12 cellular contexts compared by ENCODE assay signal in the genomic region with DNA sequence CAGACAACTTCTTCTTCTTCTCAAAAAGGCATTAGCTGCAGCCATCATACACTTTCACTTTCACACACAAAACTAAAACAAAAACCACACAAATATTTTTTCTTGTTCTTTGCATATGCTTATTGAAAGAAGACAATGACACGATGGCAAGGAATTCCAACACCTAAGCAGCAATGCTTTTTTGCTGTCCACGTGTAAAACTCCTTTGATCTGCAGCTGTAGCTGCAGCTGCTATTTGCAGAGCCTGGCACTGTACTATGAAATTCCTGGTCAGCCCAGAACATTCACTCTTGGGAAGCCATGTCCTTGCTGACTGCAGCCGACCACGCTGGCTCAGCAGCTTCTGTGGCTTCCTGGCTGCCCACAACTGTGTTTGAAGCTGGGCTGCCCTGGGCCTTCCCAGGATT.
DNase-seq lines count a peak whose midpoint lies in the region; ATAC-seq and TF ChIP-seq lines count a peak whose summit lies in the region.
"Had no signal": no experiment of that assay in that cellular context is flagged by ENCODE, and none has a peak within 500 bp of the region (broad histone marks: within the 10 kb centered on the region; RNA-seq: fewer than 3 reads in every experiment).

No MANE protein-coding gene starts in this region.

- no peak for TF ChIP-seq CTCF in HCT116 (IDR thresholded peaks at IDR 0.05 in 2 of 3, conservative IDR thresholded peaks at IDR 0.05 in 1 of 3; ENCODE audit: borderline replicate concordance in 1 of 3, insufficient read depth in 1 of 3, low read depth in 2 of 3, low read length in 2 of 3)
- TF ChIP-seq CTCF in WERI-Rb-1 (IDR thresholded peaks at IDR 0.05; ENCODE audit: low read depth, low read length) = no peak

- H3K27me3 ChIP-seq in BLaER1 = no peaks in the 10 kb centered on the region
- no peaks in the 10 kb centered on the region for H3K27me3 ChIP-seq in HCT116 (ENCODE audit: insufficient read depth, low read length)
- H3K27me3 ChIP-seq in WERI-Rb-1 (ENCODE audit: insufficient read depth, low read depth, severe bottlenecking) = no peaks in the 10 kb centered on the region

- H3K4me3 ChIP-seq in BLaER1 (no peak overlapping the region), HCT116 (replicated peaks in 1 of 2; ENCODE audit: low read depth in 1 of 2, low read length in 2 of 2) (no peak overlapping the region), WERI-Rb-1 (ENCODE audit: low read depth, low read length) (no peak overlapping the region)

- BruUV-seq in HCT116 (replicated peaks; lab: Mats Ljungman, UMichigan) = no TSS peak

- H2AFZ ChIP-seq in HCT116 (ENCODE audit: low read depth, low read length, poor library complexity, severe bottlenecking) = no peak overlapping the region

- H3K79me2 ChIP-seq in HCT116 (ENCODE audit: insufficient read depth, low read length) = no peaks in the 10 kb centered on the region

- CTCF ChIA-PET in HCT116 (lab: Charles Lee) (no interaction called here), HEK293T (lab: Yijun Ruan, JAX) (no interaction called here)

- RAD21 ChIA-PET in HCT116 (lab: Charles Lee; ENCODE audit: low non-redundant PET in 1 of 2, low total read pairs in 2 of 2, uncharacterized antibody in 2 of 2, unreplicated experiment in 2 of 2) = no interaction called here

- no peak overlapping the region for H3K27ac ChIP-seq in BLaER1
- no peak overlapping the region for H3K27ac ChIP-seq in HCT116 (ENCODE audit: low read depth, low read length)
- no peak overlapping the region for H3K27ac ChIP-seq in WERI-Rb-1

- no peak for TF ChIP-seq POLR2A in HCT116 (IDR thresholded peaks at IDR 0.05; ENCODE audit: borderline replicate concordance, extremely low read depth, insufficient read depth, insufficient read length)

- H3K4me2 ChIP-seq in BLaER1 (peak overlapping the region; percentile 16; the same call in 1 of the 2 replicates), HCT116 (ENCODE audit: low read length) (peak overlapping the region; percentile 3; the same call in 1 of the 2 replicates)

- H3K9me3 ChIP-seq in BLaER1 (no peaks in the 10 kb centered on the region), HCT116 (ENCODE audit: control insufficient read depth in 1 of 2, insufficient read depth in 1 of 2, low read depth in 1 of 2, low read length in 2 of 2) (no peaks in the 10 kb centered on the region), WERI-Rb-1 (ENCODE audit: severe bottlenecking) (no peaks in the 10 kb centered on the region)

- H4K20me1 ChIP-seq in BLaER1 (no peaks in the 10 kb centered on the region), HCT116 (ENCODE audit: insufficient read depth) (no peaks in the 10 kb centered on the region)

- 0 out of 2 replicates have a peak, but pooled peaks cover 10% of the 10 kb centered on the region for H3K4me1 ChIP-seq in BLaER1
- H3K4me1 ChIP-seq in HCT116 (ENCODE audit: control insufficient read depth in 1 of 2, insufficient read depth in 2 of 2, low read length in 2 of 2) = peaks cover 0 to 11% of the 10 kb centered on the region in 2 experiments; a peak in 1 of 4 replicates

- H3K36me3 ChIP-seq in BLaER1 (no peaks in the 10 kb centered on the region), HCT116 (ENCODE audit: control insufficient read depth in 1 of 2, insufficient read depth in 2 of 2, low read length in 2 of 2) (no peaks in the 10 kb centered on the region), WERI-Rb-1 (no peaks in the 10 kb centered on the region)

- TF ChIP-seq RAD21 in HCT116 (IDR thresholded peaks at IDR 0.05; ENCODE audit: low read depth) = no peak

- POLR2A ChIA-PET in HCT116 (lab: Charles Lee) (no interaction called here), HEK293T (lab: Yijun Ruan, JAX) (no interaction called here)

- no peaks in the 10 kb centered on the region for H3K9me2 ChIP-seq in HCT116 (ENCODE audit: insufficient read depth)

- intact Hi-C loops in HCT116 (cut with micrococcal nuclease) (no loop called here), left ventricle myocardium superior (cut with micrococcal nuclease) (no loop called here)

- H3K9ac ChIP-seq in BLaER1 (no peak overlapping the region), HCT116 (ENCODE audit: low read length) (no peak overlapping the region)

- DNase-seq in HCT116 (ENCODE audit: low read depth, low spot score) (no peak), SHP77 (lab: John Stamatoyannopoulos, UW) (peak; percentile 43 to 75), left ventricle myocardium superior (peak; percentile 37), WERI-Rb-1 (no peak), HEK293T (ENCODE audit: extremely low spot score) (no peak)
- DNase-seq: activated B cell treated with CpG ODN at 0.5 μM for 24 hours; activated naive CD4-positive, alpha-beta T cell treated with anti-CD3 and anti-CD28 coated beads, Interleukin-2, amount 50 U/mL, for 16 hours; naive thymus-derived CD8-positive, alpha-beta T cell; NCI-H446 treated with DMSO at 0.1 percent for 48 hours had no signal

- ATAC-seq in HCT116 (no peak), left ventricle myocardium superior (peak; percentile 86), GM21360 (IDR thresholded peaks at IDR 0.05; ENCODE audit: unreplicated experiment) (no peak), HG03521 (IDR thresholded peaks at IDR 0.05; ENCODE audit: unreplicated experiment) (no peak)
- ATAC-seq: naive thymus-derived CD8-positive, alpha-beta T cell had no signal

TF ChIP-seq in HCT116, 20 proteins besides CTCF, POLR2A, EP300 and RAD21:
- no peak for TF ChIP-seq YY1 (IDR thresholded peaks at IDR 0.05; ENCODE audit: extremely low read depth, insufficient replicate concordance, low read depth, low read length)
- TF ChIP-seq TCF7L2 (IDR thresholded peaks at IDR 0.05; ENCODE audit: borderline replicate concordance, extremely low read depth, insufficient read depth, insufficient read length) = peak; percentile 28
- no peak for TF ChIP-seq SP1 (IDR thresholded peaks at IDR 0.05; ENCODE audit: low read depth)

TF ChIP-seq in HEK293T, 16 proteins besides CTCF, POLR2A, EP300 and RAD21:
- no peak for TF ChIP-seq SUZ12 (IDR thresholded peaks at IDR 0.05)
- no peak for TF ChIP-seq FOXK2 (IDR thresholded peaks at IDR 0.05)
- TF ChIP-seq SP1 (IDR thresholded peaks at IDR 0.05) = no peak
- no peak for TF ChIP-seq ELF4 (IDR thresholded peaks at IDR 0.05)
- TF ChIP-seq, protein P1, sequence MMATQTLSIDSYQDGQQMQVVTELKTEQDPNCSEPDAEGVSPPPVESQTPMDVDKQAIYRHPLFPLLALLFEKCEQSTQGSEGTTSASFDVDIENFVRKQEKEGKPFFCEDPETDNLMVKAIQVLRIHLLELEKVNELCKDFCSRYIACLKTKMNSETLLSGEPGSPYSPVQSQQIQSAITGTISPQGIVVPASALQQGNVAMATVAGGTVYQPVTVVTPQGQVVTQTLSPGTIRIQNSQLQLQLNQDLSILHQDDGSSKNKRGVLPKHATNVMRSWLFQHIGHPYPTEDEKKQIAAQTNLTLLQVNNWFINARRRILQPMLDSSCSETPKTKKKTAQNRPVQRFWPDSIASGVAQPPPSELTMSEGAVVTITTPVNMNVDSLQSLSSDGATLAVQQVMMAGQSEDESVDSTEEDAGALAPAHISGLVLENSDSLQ (IDR thresholded peaks at IDR 0.05) = no peak
- TF ChIP-seq ZNF384 (IDR thresholded peaks at IDR 0.05) = no peak
- TF ChIP-seq LEF1 (IDR thresholded peaks at IDR 0.05; ENCODE audit: borderline replicate concordance) = no peak
- TF ChIP-seq FOXA1 (IDR thresholded peaks at IDR 0.05) = no peak
- no peak for TF ChIP-seq TARDBP (IDR thresholded peaks at IDR 0.05)
- no peak for TF ChIP-seq FOXM1 (IDR thresholded peaks at IDR 0.05; ENCODE audit: borderline replicate concordance)
- no peak for TF ChIP-seq CTBP1 (IDR thresholded peaks at IDR 0.05; ENCODE audit: borderline replicate concordance)
- no peak for TF ChIP-seq ARNT (IDR thresholded peaks at IDR 0.05)
- TF ChIP-seq L3MBTL2 (conservative IDR thresholded peaks at IDR 0.05) = no peak
- no peak for TF ChIP-seq HDGF (IDR thresholded peaks at IDR 0.05; ENCODE audit: borderline replicate concordance)
- no peak for TF ChIP-seq NFRKB (IDR thresholded peaks at IDR 0.05)
- no peak for TF ChIP-seq BHLHE40 (IDR thresholded peaks at IDR 0.05; ENCODE audit: borderline replicate concordance)

Comparison
In these comparisons a context has a peak if more than half of its experiments do, and no peak if none do; other contexts are left out.
1. DNase-seq: peak in SHP77 (2 of 2) and left ventricle myocardium superior (single experiment); none in HCT116 (single experiment), WERI-Rb-1 (single experiment) and HEK293T (single experiment).